In genomic region chr10:97714401-97715258, GRCh38 we compare ENCODE assay signal across 8 cellular contexts. TPM values are rescaled to one million over a fixed set of nuclear protein-coding genes. Genes with fewer than 3 reads are reported as not detected.
DNase-seq lines count a peak whose midpoint lies in the region; ATAC-seq and TF ChIP-seq lines count a peak whose summit lies in the region.

No MANE protein-coding gene starts in this region.

- H4K20me1 ChIP-seq in HCT116 (ENCODE audit: insufficient read depth), result no peaks in the 10 kb centered on the region

- H3K9me2 ChIP-seq in HCT116 (ENCODE audit: insufficient read depth), result no peaks in the 10 kb centered on the region

- no peaks in the 10 kb centered on the region for H3K36me3 Mint-ChIP-seq in activated CD4-positive, alpha-beta T cell treated with anti-CD3 and anti-CD28 coated beads, Interleukin-2, amount 10 ng/mL, durations not matched to agents 24 days and 14 days (ENCODE audit: low read depth)

- H3K9me3 Mint-ChIP-seq in activated CD4-positive, alpha-beta T cell treated with anti-CD3 and anti-CD28 coated beads, Interleukin-2, amount 10 ng/mL, durations not matched to agents 24 days and 14 days, result no peaks in the 10 kb centered on the region

- CTCF ChIA-PET in HCT116 (lab: Charles Lee), result interaction anchor here (0.6 to 2.6 kb wide), 4 partner anchors 13 to 174 kb away, joined by 3 to 16 read pairs (median 4); partner anchors contain the start of gene AVPI1

- H3K79me2 ChIP-seq in HCT116 (ENCODE audit: insufficient read depth, low read length), result peaks cover 26% of the 10 kb centered on the region; the same call in 1 of the 2 replicates

- peaks cover 20% of the 10 kb centered on the region for H3K27me3 Mint-ChIP-seq in activated CD4-positive, alpha-beta T cell treated with anti-CD3 and anti-CD28 coated beads, Interleukin-2, amount 10 ng/mL, durations not matched to agents 24 days and 14 days

- H3K27ac ChIP-seq in HCT116 (ENCODE audit: low read depth, low read length) (peak overlapping the region; percentile 99), heart right ventricle (peak overlapping the region; percentile 87 to 98 (median 94))

- peaks cover 10% of the 10 kb centered on the region for H3K4me1 Mint-ChIP-seq in activated CD4-positive, alpha-beta T cell treated with anti-CD3 and anti-CD28 coated beads, Interleukin-2, amount 10 ng/mL, durations not matched to agents 24 days and 14 days

- no peak overlapping the region for H2AFZ ChIP-seq in HCT116 (ENCODE audit: low read depth, low read length, poor library complexity, severe bottlenecking)

- no peaks in the 10 kb centered on the region for H3K27me3 ChIP-seq in HCT116 (ENCODE audit: insufficient read depth, low read length)
- no peaks in the 10 kb centered on the region for H3K27me3 ChIP-seq in adipocyte (replicated peaks; ENCODE audit: control insufficient read depth, insufficient read depth, low read length)
- no peaks in the 10 kb centered on the region for H3K27me3 ChIP-seq in heart right ventricle

- H3K4me3 ChIP-seq in HCT116 (replicated peaks in 1 of 2; ENCODE audit: low read depth in 1 of 2, low read length in 2 of 2), result peak overlapping the region; percentile 72 to 81
- H3K4me3 ChIP-seq in adipocyte (ENCODE audit: low read length), result peak overlapping the region; percentile 87
- peak overlapping the region; percentile 57 to 80 (median 70) for H3K4me3 ChIP-seq in heart right ventricle

- no peaks in the 10 kb centered on the region for H3K9me3 ChIP-seq in HCT116 (ENCODE audit: control insufficient read depth in 1 of 2, insufficient read depth in 1 of 2, low read depth in 1 of 2, low read length in 2 of 2)
- no peaks in the 10 kb centered on the region for H3K9me3 ChIP-seq in adipocyte (ENCODE audit: control insufficient read depth, low read length)
- H3K9me3 ChIP-seq in heart right ventricle, result no peaks in the 10 kb centered on the region

- no peak for TF ChIP-seq CTCF in HCT116 (IDR thresholded peaks at IDR 0.05 in 2 of 3, conservative IDR thresholded peaks at IDR 0.05 in 1 of 3; ENCODE audit: borderline replicate concordance in 1 of 3, insufficient read depth in 1 of 3, low read depth in 2 of 3, low read length in 2 of 3)
- peak in 2 of 9 donors; percentile 2 to 20 for TF ChIP-seq CTCF in heart right ventricle (IDR thresholded peaks at IDR 0.05)

- BruUV-seq in HCT116 (replicated peaks; lab: Mats Ljungman, UMichigan), result no TSS peak

- peak; percentile 61 for DNase-seq in activated CD4-positive, alpha-beta T cell treated with anti-CD3 and anti-CD28 coated beads, Interleukin-2, amount 10 ng/mL, durations not matched to agents 24 days and 14 days
- no peak for DNase-seq in activated CD4-positive, alpha-beta T cell treated with anti-CD3 and anti-CD28 coated beads for 1 hour
- no peak for DNase-seq in HCT116 (ENCODE audit: low read depth, low spot score)
- DNase-seq in NCI-H1694 (lab: John Stamatoyannopoulos, UW), result peak; percentile 8
- peak; percentile 95 for DNase-seq in adipocyte (ENCODE audit: low read depth)
- DNase-seq in heart right ventricle, result peak; percentile 71 to 76
- peak; percentile 94 for DNase-seq in posterior vena cava (ENCODE audit: low spot score)
- no peak for DNase-seq in activated gamma-delta T cell (lab: John Stamatoyannopoulos, UW)

- RAD21 ChIA-PET in HCT116 (lab: Charles Lee; ENCODE audit: low non-redundant PET in 1 of 2, low total read pairs in 2 of 2, uncharacterized antibody in 2 of 2, unreplicated experiment in 2 of 2), result no interaction called here

- no peak for TF ChIP-seq RAD21 in HCT116 (IDR thresholded peaks at IDR 0.05; ENCODE audit: low read depth)

- intact Hi-C loops in activated CD4-positive, alpha-beta T cell treated with anti-CD3 and anti-CD28 coated beads, Interleukin-2, amount 10 ng/mL, durations not matched to agents 24 days and 14 days (cut with micrococcal nuclease), result loop anchor here (1.0 kb wide), 2 partner anchors 23 to 27 kb away; partner anchors contain the start of genes AVPI1 and ZFYVE27
- intact Hi-C loops in HCT116 (cut with micrococcal nuclease), result no loop called here
- intact Hi-C loops in heart right ventricle (cut with DNase I), result loop anchor here in 1 of 10 donors (2.0 kb wide), 1 partner anchor 28 kb away; the partner anchor contains the start of gene AVPI1
- intact Hi-C loops in posterior vena cava (cut with DNase I), result no loop called here

- ATAC-seq in HCT116, result peak; percentile 54
- peak; percentile 71 to 86 (median 77) for ATAC-seq in heart right ventricle

- H3K27ac Mint-ChIP-seq in activated CD4-positive, alpha-beta T cell treated with anti-CD3 and anti-CD28 coated beads, Interleukin-2, amount 10 ng/mL, durations not matched to agents 24 days and 14 days, result peak overlapping the region; percentile 97

- H3K9ac ChIP-seq in HCT116 (ENCODE audit: low read length) (peak overlapping the region; percentile 94), adipocyte (ENCODE audit: low read length) (peak overlapping the region; percentile 93)

- peak overlapping the region; percentile 97 for H3K4me3 Mint-ChIP-seq in activated CD4-positive, alpha-beta T cell treated with anti-CD3 and anti-CD28 coated beads, Interleukin-2, amount 10 ng/mL, durations not matched to agents 24 days and 14 days

- peak overlapping the region; percentile 76 for H3K4me2 ChIP-seq in HCT116 (ENCODE audit: low read length)

- H3K4me1 ChIP-seq in HCT116 (ENCODE audit: control insufficient read depth in 1 of 2, insufficient read depth in 2 of 2, low read length in 2 of 2) (peaks cover 34 to 52% of the 10 kb centered on the region in 2 experiments), adipocyte (ENCODE audit: control insufficient read depth, insufficient read depth, low read length) (peaks cover 46% of the 10 kb centered on the region), heart right ventricle (peaks cover 8 to 66% (median 41%) of the 10 kb centered on the region in 9 donors)

- 4 to 5% methylated on average over 50 to 74 of the region's 74 CpGs for WGBS in heart right ventricle, 2 donors

- H3K36me3 ChIP-seq in HCT116 (ENCODE audit: control insufficient read depth in 1 of 2, insufficient read depth in 2 of 2, low read length in 2 of 2) (peaks cover 0 to 12% of the 10 kb centered on the region in 2 experiments; a peak in 2 of 4 replicates), adipocyte (ENCODE audit: control insufficient read depth, insufficient read depth, low read length, severe bottlenecking) (peaks cover 10% of the 10 kb centered on the region), heart right ventricle (peaks cover 0 to 18% (median 0%) of the 10 kb centered on the region in 9 donors)

- POLR2A ChIA-PET in HCT116 (lab: Charles Lee), result interaction anchor here (1.0 to 2.3 kb wide), 3 partner anchors 9 to 27 kb away, joined by 3 to 12 read pairs (median 4); partner anchors contain the start of gene AVPI1

- TF ChIP-seq POLR2A in HCT116 (IDR thresholded peaks at IDR 0.05; ENCODE audit: borderline replicate concordance, extremely low read depth, insufficient read depth, insufficient read length), result no peak

TF ChIP-seq in HCT116, 20 proteins besides CTCF, POLR2A, EP300 and RAD21:
- no peak for TF ChIP-seq ZBTB33 (IDR thresholded peaks at IDR 0.05; ENCODE audit: extremely low read depth, insufficient replicate concordance, low read length)
- no peak for TF ChIP-seq TCF7L2 (IDR thresholded peaks at IDR 0.05; ENCODE audit: borderline replicate concordance, extremely low read depth, insufficient read depth, insufficient read length)
- TF ChIP-seq YY1 (IDR thresholded peaks at IDR 0.05; ENCODE audit: extremely low read depth, insufficient replicate concordance, low read depth, low read length), result no peak
- peak; percentile 67 for TF ChIP-seq POLR2AphosphoS5 (IDR thresholded peaks at IDR 0.05; ENCODE audit: low read depth, low read length)

RNA-seq across cellular contexts. Expression of gene MARVELD1, which starts 1.1 kb away (rescaled TPM):
- 4.6 and 5.6 TPM in 2 replicates for total RNA-seq in activated CD4-positive, alpha-beta T cell treated with anti-CD3 and anti-CD28 coated beads, Interleukin-2, amount 10 ng/mL, durations not matched to agents 24 days and 14 days
- total RNA-seq in HCT116 (2021; ENCODE audit: unreplicated experiment), result 36.1 TPM
- 21.0 and 25.9 TPM in 2 replicates for polyA plus RNA-seq in HCT116 (2012)
- 10 to 100 TPM in 1 of 10 donors, 1 to 10 TPM in 9; 2.8 to 10.2 (median 5.8) TPM for total RNA-seq in heart right ventricle
- 10 to 100 TPM in 1 of 2 donors, 1 to 10 TPM in 1; 5.0 to 11.9 TPM for polyA plus RNA-seq in heart right ventricle
- 10 to 100 TPM; 87.5 to 96.8 TPM for total RNA-seq in posterior vena cava

RNA-seq across cellular contexts. Expression of gene ZFYVE27, which starts 22.3 kb away (rescaled TPM):
- 38.1 and 42.2 TPM in 2 replicates for total RNA-seq in activated CD4-positive, alpha-beta T cell treated with anti-CD3 and anti-CD28 coated beads, Interleukin-2, amount 10 ng/mL, durations not matched to agents 24 days and 14 days
- 28.4 TPM for total RNA-seq in HCT116 (2021; ENCODE audit: unreplicated experiment)
- 12.8 and 15.3 TPM in 2 replicates for polyA plus RNA-seq in HCT116 (2012)
- total RNA-seq in heart right ventricle, result 10 to 100 TPM in 8 of 10 donors, 1 to 10 TPM in 2; 7.5 to 16.0 (median 11.8) TPM
- 10 to 100 TPM; 10.2 to 17.6 TPM for polyA plus RNA-seq in heart right ventricle
- total RNA-seq in posterior vena cava, result 10 to 100 TPM; 15.8 to 16.0 TPM

RNA-seq across cellular contexts. Expression of gene AVPI1, which starts 27.6 kb away (rescaled TPM):
- 1.1 and 1.3 TPM in 2 replicates for total RNA-seq in activated CD4-positive, alpha-beta T cell treated with anti-CD3 and anti-CD28 coated beads, Interleukin-2, amount 10 ng/mL, durations not matched to agents 24 days and 14 days
- 26.7 TPM for total RNA-seq in HCT116 (2021; ENCODE audit: unreplicated experiment)
- 37.1 and 59.0 TPM in 2 replicates for polyA plus RNA-seq in HCT116 (2012)
- total RNA-seq in heart right ventricle, result 10 to 100 TPM in 3 of 10 donors, 1 to 10 TPM in 7; 6.5 to 12.9 (median 9.1) TPM
- polyA plus RNA-seq in heart right ventricle, result 10 to 100 TPM in 1 of 2 donors, 1 to 10 TPM in 1; 5.3 to 41.0 TPM
- 10 to 100 TPM; 15.0 to 17.6 TPM for total RNA-seq in posterior vena cava

RNA-seq across cellular contexts. Expression of gene SFRP5, which starts 57.2 kb away (rescaled TPM):
- not detected in 2 replicates for total RNA-seq in activated CD4-positive, alpha-beta T cell treated with anti-CD3 and anti-CD28 coated beads, Interleukin-2, amount 10 ng/mL, durations not matched to agents 24 days and 14 days
- total RNA-seq in HCT116 (2021; ENCODE audit: unreplicated experiment) (not detected), heart right ventricle (1 to 10 TPM in 4 of 10 donors, under 1 TPM in 4, not detected in 2; 0.19 to 4.3 (median 1.0) TPM), posterior vena cava (under 1 TPM; 0.38 to 0.56 TPM)
- 0.09 TPM in 1 of 2 replicates, not detected in the other for polyA plus RNA-seq in HCT116 (2012)
- polyA plus RNA-seq in heart right ventricle, result 1 to 10 TPM in 1 of 2 donors, under 1 TPM in 1; 0.42 to 1.9 TPM

Comparison
In these comparisons a context has a peak if more than half of its experiments do, and no peak if none do; other contexts are left out.
1. DNase-seq: peak in activated CD4-positive, alpha-beta T cell treated with anti-CD3 and anti-CD28 coated beads, Interleukin-2, amount 10 ng/mL, durations not matched to agents 24 days and 14 days (single experiment), NCI-H1694 (single experiment), adipocyte (single experiment), heart right ventricle (2 of 2) and posterior vena cava (single experiment); none in activated CD4-positive, alpha-beta T cell treated with anti-CD3 and anti-CD28 coated beads for 1 hour (single experiment), HCT116 (single experiment) and activated gamma-delta T cell (single experiment).
2. Peak in every context shown above with its lines, with median percentiles within 50 percentile points of each other: H3K4me3 ChIP-seq.